In the genomic region with DNA sequence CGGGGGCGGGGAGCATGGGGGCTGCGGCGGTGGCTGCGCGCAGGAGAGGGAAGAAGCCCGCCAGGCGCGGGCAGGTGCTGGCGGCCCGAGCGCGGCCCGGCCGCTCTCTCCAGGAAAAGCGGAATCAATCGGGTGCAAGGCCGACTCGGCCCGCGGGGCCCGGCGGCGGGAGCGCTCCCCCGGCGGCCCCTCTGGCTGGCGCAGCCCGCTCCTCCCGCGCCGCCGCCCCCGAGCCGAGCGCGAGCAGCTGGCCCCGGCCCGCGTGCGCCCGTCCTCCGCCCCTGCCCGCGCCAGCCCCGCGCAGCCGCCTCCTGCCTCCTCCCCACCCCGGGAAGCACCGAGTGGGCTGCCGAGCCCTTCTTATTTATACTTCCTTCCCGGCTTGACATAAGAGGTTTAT, we compare ENCODE assay signal across 10 cellular contexts. TPM values are rescaled to one million over a fixed set of nuclear protein-coding genes. Genes with fewer than 3 reads are reported as not detected.
DNase-seq lines count a peak whose midpoint lies in the region; ATAC-seq and TF ChIP-seq lines count a peak whose summit lies in the region.
"Had no signal": no experiment of that assay in that cellular context is flagged by ENCODE, and none has a peak within 500 bp of the region (broad histone marks: within the 10 kb centered on the region; RNA-seq: fewer than 3 reads in every experiment).

A gene with protein sequence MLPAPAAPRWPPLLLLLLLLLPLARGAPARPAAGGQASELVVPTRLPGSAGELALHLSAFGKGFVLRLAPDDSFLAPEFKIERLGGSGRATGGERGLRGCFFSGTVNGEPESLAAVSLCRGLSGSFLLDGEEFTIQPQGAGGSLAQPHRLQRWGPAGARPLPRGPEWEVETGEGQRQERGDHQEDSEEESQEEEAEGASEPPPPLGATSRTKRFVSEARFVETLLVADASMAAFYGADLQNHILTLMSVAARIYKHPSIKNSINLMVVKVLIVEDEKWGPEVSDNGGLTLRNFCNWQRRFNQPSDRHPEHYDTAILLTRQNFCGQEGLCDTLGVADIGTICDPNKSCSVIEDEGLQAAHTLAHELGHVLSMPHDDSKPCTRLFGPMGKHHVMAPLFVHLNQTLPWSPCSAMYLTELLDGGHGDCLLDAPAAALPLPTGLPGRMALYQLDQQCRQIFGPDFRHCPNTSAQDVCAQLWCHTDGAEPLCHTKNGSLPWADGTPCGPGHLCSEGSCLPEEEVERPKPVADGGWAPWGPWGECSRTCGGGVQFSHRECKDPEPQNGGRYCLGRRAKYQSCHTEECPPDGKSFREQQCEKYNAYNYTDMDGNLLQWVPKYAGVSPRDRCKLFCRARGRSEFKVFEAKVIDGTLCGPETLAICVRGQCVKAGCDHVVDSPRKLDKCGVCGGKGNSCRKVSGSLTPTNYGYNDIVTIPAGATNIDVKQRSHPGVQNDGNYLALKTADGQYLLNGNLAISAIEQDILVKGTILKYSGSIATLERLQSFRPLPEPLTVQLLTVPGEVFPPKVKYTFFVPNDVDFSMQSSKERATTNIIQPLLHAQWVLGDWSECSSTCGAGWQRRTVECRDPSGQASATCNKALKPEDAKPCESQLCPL (minus strand): TSS at position 339 of the 400 bp plus-strand sequence. CDS start 323 bp downstream, at position 16.

- H3K36me3 Mint-ChIP-seq in IgD-negative memory B cell (no peaks in the 10 kb centered on the region), naive B cell (no peaks in the 10 kb centered on the region)
- no peaks in the 10 kb centered on the region for H3K36me3 Mint-ChIP-seq in dendritic cell treated with granulocyte-macrophage colony-stimulating factor and Interleukin-4, amounts not matched to agents 40 ng/mL and 50 ng/mL, for 4 days (ENCODE audit: low read depth)

- intact Hi-C loops in A673 (cut with micrococcal nuclease; ENCODE audit: unreplicated experiment), result loop anchor here (5.0 kb wide), 1 partner anchor 641 kb away; no protein-coding TSS in a partner anchor
- intact Hi-C loops in dendritic cell treated with granulocyte-macrophage colony-stimulating factor and Interleukin-4, amounts not matched to agents 40 ng/mL and 50 ng/mL, for 4 days (cut with micrococcal nuclease), result no loop called here

- H3K4me3 Mint-ChIP-seq in IgD-negative memory B cell (peak within 1 kb of the TSS; percentile 32 to 89 (median 77)), naive B cell (peak within 1 kb of the TSS; percentile 30 to 83 (median 72))
- H3K4me3 Mint-ChIP-seq in dendritic cell treated with granulocyte-macrophage colony-stimulating factor and Interleukin-4, amounts not matched to agents 40 ng/mL and 50 ng/mL, for 4 days, result peak within 1 kb of the TSS; percentile 35

- DNase-seq in A673 (ENCODE audit: low spot score), result no peak
- DNase-seq in naive B cell, result no peak
- DNase-seq in SK-N-DZ (ENCODE audit: low spot score), result no peak
- DNase-seq in NCI-H345 treated with DMSO at 0.1 percent for 48 hours (lab: John Stamatoyannopoulos, UW; ENCODE audit: unreplicated experiment), result no peak

- peaks cover 14% of the 10 kb centered on the region for H3K4me1 ChIP-seq in A673 (ENCODE audit: insufficient read depth, low read length, poor library complexity, severe bottlenecking)

- peaks cover 49% of the 10 kb centered on the region for H3K27me3 Mint-ChIP-seq in IgD-negative memory B cell
- peaks cover 71% of the 10 kb centered on the region for H3K27me3 Mint-ChIP-seq in dendritic cell treated with granulocyte-macrophage colony-stimulating factor and Interleukin-4, amounts not matched to agents 40 ng/mL and 50 ng/mL, for 4 days
- peaks cover 42 to 75% (median 70%) of the 10 kb centered on the region in 3 donors for H3K27me3 Mint-ChIP-seq in naive B cell

- H3K27ac Mint-ChIP-seq in IgD-negative memory B cell, result no peak within 1 kb of the TSS
- no peak within 1 kb of the TSS for H3K27ac Mint-ChIP-seq in dendritic cell treated with granulocyte-macrophage colony-stimulating factor and Interleukin-4, amounts not matched to agents 40 ng/mL and 50 ng/mL, for 4 days
- H3K27ac Mint-ChIP-seq in naive B cell, result peak within 1 kb of the TSS in 1 of 6 donors; percentile 63

- peaks cover 80% of the 10 kb centered on the region for H3K27me3 ChIP-seq in A673 (replicated peaks; ENCODE audit: insufficient read depth, low read depth, low read length, poor library complexity)

- CTCF ChIA-PET in A673 (lab: Charles Lee), result interaction anchor here (0.7 to 1.3 kb wide), 3 partner anchors 105 to 434 kb away, joined by 3 to 8 read pairs (median 5); no protein-coding TSS in a partner anchor

- peak within 1 kb of the TSS; percentile 35 for H3K4me3 ChIP-seq in A673 (ENCODE audit: low read depth, low read length, poor library complexity, severe bottlenecking)

- H3K9me3 Mint-ChIP-seq in IgD-negative memory B cell (no peaks in the 10 kb centered on the region), naive B cell (no peaks in the 10 kb centered on the region)
- H3K9me3 Mint-ChIP-seq in dendritic cell treated with granulocyte-macrophage colony-stimulating factor and Interleukin-4, amounts not matched to agents 40 ng/mL and 50 ng/mL, for 4 days, result no peaks in the 10 kb centered on the region

- peaks cover 0 to 9% (median 8%) of the 10 kb centered on the region in 3 donors for H3K4me1 Mint-ChIP-seq in IgD-negative memory B cell
- peaks cover 12% of the 10 kb centered on the region for H3K4me1 Mint-ChIP-seq in dendritic cell treated with granulocyte-macrophage colony-stimulating factor and Interleukin-4, amounts not matched to agents 40 ng/mL and 50 ng/mL, for 4 days (ENCODE audit: low read depth)
- peaks cover 10 to 17% (median 15%) of the 10 kb centered on the region in 3 donors for H3K4me1 Mint-ChIP-seq in naive B cell

- no peaks in the 10 kb centered on the region for H3K9me3 ChIP-seq in A673 (ENCODE audit: low read depth, low read length, poor library complexity, severe bottlenecking)

- POLR2A ChIA-PET in A673 (lab: Charles Lee; ENCODE audit: low non-redundant PET), result no interaction called here

- no TSS peak for BruUV-seq in A673 (replicated peaks; lab: Mats Ljungman, UMichigan)

- no peak within 1 kb of the TSS for H3K27ac ChIP-seq in A673 (ENCODE audit: low read depth, low read length, poor library complexity, severe bottlenecking)

- ATAC-seq in naive B cell (ENCODE audit: low read depth in 2 of 2) (no peak), GM19035 (IDR thresholded peaks at IDR 0.05; ENCODE audit: unreplicated experiment) (no peak), HG03521 (IDR thresholded peaks at IDR 0.05; ENCODE audit: unreplicated experiment) (no peak)

- H3K36me3 ChIP-seq in A673 (ENCODE audit: insufficient read depth, low read length, poor library complexity, severe bottlenecking), result no peaks in the 10 kb centered on the region

- TF ChIP-seq CTCF in A673 (conservative IDR thresholded peaks at IDR 0.05; ENCODE audit: low read depth, low read length), result no peak

RNA-seq across cellular contexts. Expression of the gene that starts here (rescaled TPM):
- 0.09 TPM in 1 of 2 replicates, not detected in the other for total RNA-seq in A673 (2021)
- polyA plus RNA-seq in IgD-negative memory B cell (not detected), naive B cell (ENCODE audit: low read depth in 6 of 6) (under 1 TPM in 1 of 6 donors, not detected in 5; 0.13 TPM)
- polyA plus RNA-seq in SK-N-DZ (2014; cell fraction: cytosol; rRNA removed), result 3.1 and 3.7 TPM in 2 replicates
- polyA plus RNA-seq in SK-N-DZ (2014; cell fraction: nucleus; rRNA removed), result 1.9 and 3.0 TPM in 2 replicates
- total RNA-seq: HT1080, pulmonary artery endothelial cell had no signal
